1 cellular context compared by ENCODE assay signal in the genomic region with DNA sequence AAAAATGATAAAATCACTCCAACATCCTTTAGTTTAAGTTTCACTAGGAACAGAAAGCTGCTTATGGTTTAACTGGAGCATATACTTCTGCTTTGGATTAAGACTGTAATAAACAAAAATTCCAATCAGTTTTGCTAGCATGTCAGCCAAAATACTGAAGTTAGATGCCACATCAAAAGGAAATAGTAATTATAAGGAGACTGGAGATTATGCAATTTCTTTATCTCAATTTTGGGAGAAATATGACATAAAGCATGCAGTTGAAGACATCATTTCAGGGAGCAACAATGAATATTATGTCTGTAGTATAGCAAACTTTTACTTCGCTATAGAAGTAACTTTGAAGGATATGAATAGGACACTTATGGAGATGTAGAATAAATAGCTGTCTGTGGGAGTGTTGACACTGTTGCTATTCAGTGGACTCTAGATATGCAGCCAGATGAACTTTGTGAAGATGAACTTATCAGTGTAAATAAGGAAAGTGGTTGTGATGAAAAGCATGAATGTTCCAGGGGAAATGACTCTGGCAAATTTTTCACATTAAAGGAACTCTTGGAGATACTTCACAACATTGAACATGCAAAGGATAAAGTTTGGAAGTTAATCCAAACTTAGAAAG.
TF ChIP-seq lines count a peak whose summit lies in the region.

No MANE protein-coding gene starts in this region.

TF ChIP-seq in HepG2, 621 proteins besides CTCF, POLR2A, EP300 and RAD21 (continued from another document and continues in another):
- TF ChIP-seq, protein P1, sequence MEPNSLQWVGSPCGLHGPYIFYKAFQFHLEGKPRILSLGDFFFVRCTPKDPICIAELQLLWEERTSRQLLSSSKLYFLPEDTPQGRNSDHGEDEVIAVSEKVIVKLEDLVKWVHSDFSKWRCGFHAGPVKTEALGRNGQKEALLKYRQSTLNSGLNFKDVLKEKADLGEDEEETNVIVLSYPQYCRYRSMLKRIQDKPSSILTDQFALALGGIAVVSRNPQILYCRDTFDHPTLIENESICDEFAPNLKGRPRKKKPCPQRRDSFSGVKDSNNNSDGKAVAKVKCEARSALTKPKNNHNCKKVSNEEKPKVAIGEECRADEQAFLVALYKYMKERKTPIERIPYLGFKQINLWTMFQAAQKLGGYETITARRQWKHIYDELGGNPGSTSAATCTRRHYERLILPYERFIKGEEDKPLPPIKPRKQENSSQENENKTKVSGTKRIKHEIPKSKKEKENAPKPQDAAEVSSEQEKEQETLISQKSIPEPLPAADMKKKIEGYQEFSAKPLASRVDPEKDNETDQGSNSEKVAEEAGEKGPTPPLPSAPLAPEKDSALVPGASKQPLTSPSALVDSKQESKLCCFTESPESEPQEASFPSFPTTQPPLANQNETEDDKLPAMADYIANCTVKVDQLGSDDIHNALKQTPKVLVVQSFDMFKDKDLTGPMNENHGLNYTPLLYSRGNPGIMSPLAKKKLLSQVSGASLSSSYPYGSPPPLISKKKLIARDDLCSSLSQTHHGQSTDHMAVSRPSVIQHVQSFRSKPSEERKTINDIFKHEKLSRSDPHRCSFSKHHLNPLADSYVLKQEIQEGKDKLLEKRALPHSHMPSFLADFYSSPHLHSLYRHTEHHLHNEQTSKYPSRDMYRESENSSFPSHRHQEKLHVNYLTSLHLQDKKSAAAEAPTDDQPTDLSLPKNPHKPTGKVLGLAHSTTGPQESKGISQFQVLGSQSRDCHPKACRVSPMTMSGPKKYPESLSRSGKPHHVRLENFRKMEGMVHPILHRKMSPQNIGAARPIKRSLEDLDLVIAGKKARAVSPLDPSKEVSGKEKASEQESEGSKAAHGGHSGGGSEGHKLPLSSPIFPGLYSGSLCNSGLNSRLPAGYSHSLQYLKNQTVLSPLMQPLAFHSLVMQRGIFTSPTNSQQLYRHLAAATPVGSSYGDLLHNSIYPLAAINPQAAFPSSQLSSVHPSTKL (CRISPR knock-in tag; IDR thresholded peaks at IDR 0.05) = peak; percentile 97
- 0 out of 2 replicates have a peak, but pooled peaks have one; percentile 43 for TF ChIP-seq JUNB (CRISPR knock-in tag; IDR thresholded peaks at IDR 0.05; ENCODE audit: borderline replicate concordance)
- peak; percentile 31; the same call in 1 of the 2 replicates for TF ChIP-seq KLF12 (CRISPR knock-in tag; IDR thresholded peaks at IDR 0.05; ENCODE audit: borderline replicate concordance)
- TF ChIP-seq NFE2 (CRISPR knock-in tag; IDR thresholded peaks at IDR 0.05) = peak; percentile 34; the same call in 1 of the 2 replicates
- TF ChIP-seq RCOR2 (CRISPR knock-in tag; IDR thresholded peaks at IDR 0.05) = peak; percentile 84; the same call in 1 of the 2 replicates
- TF ChIP-seq IRF2 (CRISPR knock-in tag; IDR thresholded peaks at IDR 0.05) = peak; percentile 67; the same call in 1 of the 2 replicates
- TF ChIP-seq NCOA2 (CRISPR knock-in tag; IDR thresholded peaks at IDR 0.05) = peak; percentile 90
- TF ChIP-seq KLF15 (CRISPR knock-in tag; IDR thresholded peaks at IDR 0.05; ENCODE audit: borderline replicate concordance) = no peak
- TF ChIP-seq SP5 (CRISPR knock-in tag; IDR thresholded peaks at IDR 0.05; ENCODE audit: borderline replicate concordance, low read depth) = 0 out of 2 replicates have a peak, but pooled peaks have one; percentile 21
- TF ChIP-seq SAFB2 (CRISPR knock-in tag; IDR thresholded peaks at IDR 0.05; ENCODE audit: borderline replicate concordance, low read depth) = no peak
- 0 out of 2 replicates have a peak, but pooled peaks have one; percentile 13 for TF ChIP-seq GFI1 (CRISPR knock-in tag; IDR thresholded peaks at IDR 0.05; ENCODE audit: borderline replicate concordance)
- peak; percentile 88 for TF ChIP-seq TEAD3 (CRISPR knock-in tag; optimal IDR thresholded peaks at IDR 0.05; ENCODE audit: borderline replicate concordance)
- TF ChIP-seq, protein P2, sequence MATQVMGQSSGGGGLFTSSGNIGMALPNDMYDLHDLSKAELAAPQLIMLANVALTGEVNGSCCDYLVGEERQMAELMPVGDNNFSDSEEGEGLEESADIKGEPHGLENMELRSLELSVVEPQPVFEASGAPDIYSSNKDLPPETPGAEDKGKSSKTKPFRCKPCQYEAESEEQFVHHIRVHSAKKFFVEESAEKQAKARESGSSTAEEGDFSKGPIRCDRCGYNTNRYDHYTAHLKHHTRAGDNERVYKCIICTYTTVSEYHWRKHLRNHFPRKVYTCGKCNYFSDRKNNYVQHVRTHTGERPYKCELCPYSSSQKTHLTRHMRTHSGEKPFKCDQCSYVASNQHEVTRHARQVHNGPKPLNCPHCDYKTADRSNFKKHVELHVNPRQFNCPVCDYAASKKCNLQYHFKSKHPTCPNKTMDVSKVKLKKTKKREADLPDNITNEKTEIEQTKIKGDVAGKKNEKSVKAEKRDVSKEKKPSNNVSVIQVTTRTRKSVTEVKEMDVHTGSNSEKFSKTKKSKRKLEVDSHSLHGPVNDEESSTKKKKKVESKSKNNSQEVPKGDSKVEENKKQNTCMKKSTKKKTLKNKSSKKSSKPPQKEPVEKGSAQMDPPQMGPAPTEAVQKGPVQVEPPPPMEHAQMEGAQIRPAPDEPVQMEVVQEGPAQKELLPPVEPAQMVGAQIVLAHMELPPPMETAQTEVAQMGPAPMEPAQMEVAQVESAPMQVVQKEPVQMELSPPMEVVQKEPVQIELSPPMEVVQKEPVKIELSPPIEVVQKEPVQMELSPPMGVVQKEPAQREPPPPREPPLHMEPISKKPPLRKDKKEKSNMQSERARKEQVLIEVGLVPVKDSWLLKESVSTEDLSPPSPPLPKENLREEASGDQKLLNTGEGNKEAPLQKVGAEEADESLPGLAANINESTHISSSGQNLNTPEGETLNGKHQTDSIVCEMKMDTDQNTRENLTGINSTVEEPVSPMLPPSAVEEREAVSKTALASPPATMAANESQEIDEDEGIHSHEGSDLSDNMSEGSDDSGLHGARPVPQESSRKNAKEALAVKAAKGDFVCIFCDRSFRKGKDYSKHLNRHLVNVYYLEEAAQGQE (IDR thresholded peaks at IDR 0.05; ENCODE audit: borderline replicate concordance in 1 of 2, low read depth in 1 of 2, low read length in 2 of 2) = peak in 1 of 2 experiments; percentile 40; a peak in 1 of 4 replicates
- TF ChIP-seq, protein P3, sequence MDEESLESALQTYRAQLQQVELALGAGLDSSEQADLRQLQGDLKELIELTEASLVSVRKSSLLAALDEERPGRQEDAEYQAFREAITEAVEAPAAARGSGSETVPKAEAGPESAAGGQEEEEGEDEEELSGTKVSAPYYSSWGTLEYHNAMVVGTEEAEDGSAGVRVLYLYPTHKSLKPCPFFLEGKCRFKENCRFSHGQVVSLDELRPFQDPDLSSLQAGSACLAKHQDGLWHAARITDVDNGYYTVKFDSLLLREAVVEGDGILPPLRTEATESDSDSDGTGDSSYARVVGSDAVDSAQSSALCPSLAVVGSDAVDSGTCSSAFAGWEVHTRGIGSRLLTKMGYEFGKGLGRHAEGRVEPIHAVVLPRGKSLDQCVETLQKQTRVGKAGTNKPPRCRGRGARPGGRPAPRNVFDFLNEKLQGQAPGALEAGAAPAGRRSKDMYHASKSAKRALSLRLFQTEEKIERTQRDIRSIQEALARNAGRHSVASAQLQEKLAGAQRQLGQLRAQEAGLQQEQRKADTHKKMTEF (CRISPR knock-in tag; IDR thresholded peaks at IDR 0.05) = peak; percentile 55; the same call in 1 of the 2 replicates
- TF ChIP-seq MEF2D (CRISPR knock-in tag; IDR thresholded peaks at IDR 0.05) = 0 out of 2 replicates have a peak, but pooled peaks have one; percentile 54
- peak; percentile 78 for TF ChIP-seq MED1 (CRISPR knock-in tag; IDR thresholded peaks at IDR 0.05)
- TF ChIP-seq CREB1 (IDR thresholded peaks at IDR 0.05) = 0 out of 2 replicates have a peak, but pooled peaks have one; percentile 2
- TF ChIP-seq CREB1 (CRISPR knock-in tag; IDR thresholded peaks at IDR 0.05) = peak; percentile 64; the same call in 1 of the 2 replicates
- peak; percentile 64 for TF ChIP-seq ASH2L (IDR thresholded peaks at IDR 0.05; ENCODE audit: insufficient read length, low read depth, low read length)
- no peak for TF ChIP-seq ZNF761 (CRISPR knock-in tag; conservative IDR thresholded peaks at IDR 0.05)
- TF ChIP-seq NFKBIZ (CRISPR knock-in tag; IDR thresholded peaks at IDR 0.05) = peak; percentile 48; the same call in 1 of the 2 replicates
- peak; percentile 98 for TF ChIP-seq FOXA3 (CRISPR knock-in tag; IDR thresholded peaks at IDR 0.05)
- peak; percentile 98 for TF ChIP-seq ISL2 (CRISPR knock-in tag; IDR thresholded peaks at IDR 0.05)
- TF ChIP-seq SALL1 (CRISPR knock-in tag; IDR thresholded peaks at IDR 0.05) = peak; percentile 77; the same call in 1 of the 2 replicates
- TF ChIP-seq, protein P4, sequence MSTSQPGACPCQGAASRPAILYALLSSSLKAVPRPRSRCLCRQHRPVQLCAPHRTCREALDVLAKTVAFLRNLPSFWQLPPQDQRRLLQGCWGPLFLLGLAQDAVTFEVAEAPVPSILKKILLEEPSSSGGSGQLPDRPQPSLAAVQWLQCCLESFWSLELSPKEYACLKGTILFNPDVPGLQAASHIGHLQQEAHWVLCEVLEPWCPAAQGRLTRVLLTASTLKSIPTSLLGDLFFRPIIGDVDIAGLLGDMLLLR (CRISPR knock-in tag; IDR thresholded peaks at IDR 0.05) = no peak
- TF ChIP-seq SOX6 (IDR thresholded peaks at IDR 0.05) = no peak
- peak; percentile 69 for TF ChIP-seq SOX6 (CRISPR knock-in tag; IDR thresholded peaks at IDR 0.05)
- TF ChIP-seq FOXO1 (CRISPR knock-in tag; IDR thresholded peaks at IDR 0.05) = peak; percentile 89
- TF ChIP-seq, protein P5, sequence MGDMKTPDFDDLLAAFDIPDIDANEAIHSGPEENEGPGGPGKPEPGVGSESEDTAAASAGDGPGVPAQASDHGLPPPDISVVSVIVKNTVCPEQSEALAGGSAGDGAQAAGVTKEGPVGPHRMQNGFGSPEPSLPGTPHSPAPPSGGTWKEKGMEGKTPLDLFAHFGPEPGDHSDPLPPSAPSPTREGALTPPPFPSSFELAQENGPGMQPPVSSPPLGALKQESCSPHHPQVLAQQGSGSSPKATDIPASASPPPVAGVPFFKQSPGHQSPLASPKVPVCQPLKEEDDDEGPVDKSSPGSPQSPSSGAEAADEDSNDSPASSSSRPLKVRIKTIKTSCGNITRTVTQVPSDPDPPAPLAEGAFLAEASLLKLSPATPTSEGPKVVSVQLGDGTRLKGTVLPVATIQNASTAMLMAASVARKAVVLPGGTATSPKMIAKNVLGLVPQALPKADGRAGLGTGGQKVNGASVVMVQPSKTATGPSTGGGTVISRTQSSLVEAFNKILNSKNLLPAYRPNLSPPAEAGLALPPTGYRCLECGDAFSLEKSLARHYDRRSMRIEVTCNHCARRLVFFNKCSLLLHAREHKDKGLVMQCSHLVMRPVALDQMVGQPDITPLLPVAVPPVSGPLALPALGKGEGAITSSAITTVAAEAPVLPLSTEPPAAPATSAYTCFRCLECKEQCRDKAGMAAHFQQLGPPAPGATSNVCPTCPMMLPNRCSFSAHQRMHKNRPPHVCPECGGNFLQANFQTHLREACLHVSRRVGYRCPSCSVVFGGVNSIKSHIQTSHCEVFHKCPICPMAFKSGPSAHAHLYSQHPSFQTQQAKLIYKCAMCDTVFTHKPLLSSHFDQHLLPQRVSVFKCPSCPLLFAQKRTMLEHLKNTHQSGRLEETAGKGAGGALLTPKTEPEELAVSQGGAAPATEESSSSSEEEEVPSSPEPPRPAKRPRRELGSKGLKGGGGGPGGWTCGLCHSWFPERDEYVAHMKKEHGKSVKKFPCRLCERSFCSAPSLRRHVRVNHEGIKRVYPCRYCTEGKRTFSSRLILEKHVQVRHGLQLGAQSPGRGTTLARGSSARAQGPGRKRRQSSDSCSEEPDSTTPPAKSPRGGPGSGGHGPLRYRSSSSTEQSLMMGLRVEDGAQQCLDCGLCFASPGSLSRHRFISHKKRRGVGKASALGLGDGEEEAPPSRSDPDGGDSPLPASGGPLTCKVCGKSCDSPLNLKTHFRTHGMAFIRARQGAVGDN (CRISPR knock-in tag; IDR thresholded peaks at IDR 0.05) = no peak
- TF ChIP-seq SIN3B (IDR thresholded peaks at IDR 0.05; ENCODE audit: low read length) = no peak
- peak; percentile 79; the same call in 1 of the 2 replicates for TF ChIP-seq ZNF614 (CRISPR knock-in tag; IDR thresholded peaks at IDR 0.05; ENCODE audit: borderline replicate concordance)
- peak; percentile 74; the same call in 1 of the 2 replicates for TF ChIP-seq TBX3 (IDR thresholded peaks at IDR 0.05; ENCODE audit: borderline replicate concordance)
- peak; percentile 92 for TF ChIP-seq GATAD2A (CRISPR knock-in tag; IDR thresholded peaks at IDR 0.05)
- peak; percentile 96; the same call in 1 of the 2 replicates for TF ChIP-seq ZBTB20 (CRISPR knock-in tag; IDR thresholded peaks at IDR 0.05; ENCODE audit: borderline replicate concordance, low read depth)
- TF ChIP-seq SKI (IDR thresholded peaks at IDR 0.05; ENCODE audit: partially characterized antibody) = peak; percentile 82
- peak; percentile 89; the same call in 1 of the 2 replicates for TF ChIP-seq NKX3-1 (CRISPR knock-in tag; IDR thresholded peaks at IDR 0.05)
- peak; percentile 76; the same call in 1 of the 2 replicates for TF ChIP-seq ETV5 (CRISPR knock-in tag; IDR thresholded peaks at IDR 0.05; ENCODE audit: borderline replicate concordance)
- TF ChIP-seq ZNF772 (CRISPR knock-in tag; IDR thresholded peaks at IDR 0.05) = no peak
- peak; percentile 84 for TF ChIP-seq RXRB (CRISPR knock-in tag; IDR thresholded peaks at IDR 0.05; ENCODE audit: borderline replicate concordance)
- TF ChIP-seq ZNF251 (CRISPR knock-in tag; IDR thresholded peaks at IDR 0.05) = no peak
- peak; percentile 93 for TF ChIP-seq HMG20A (CRISPR knock-in tag; IDR thresholded peaks at IDR 0.05; ENCODE audit: borderline replicate concordance)
- TF ChIP-seq RARA (CRISPR knock-in tag; IDR thresholded peaks at IDR 0.05) = peak; percentile 90
- TF ChIP-seq PHF21A (CRISPR knock-in tag; IDR thresholded peaks at IDR 0.05) = peak; percentile 30; the same call in 1 of the 2 replicates
- TF ChIP-seq PHF20 (CRISPR knock-in tag; IDR thresholded peaks at IDR 0.05) = no peak
- TF ChIP-seq SOX5 (CRISPR knock-in tag; IDR thresholded peaks at IDR 0.05; ENCODE audit: borderline replicate concordance) = peak; percentile 75; the same call in 1 of the 2 replicates
- peak; percentile 38; the same call in 1 of the 2 replicates for TF ChIP-seq ZNF205 (CRISPR knock-in tag; IDR thresholded peaks at IDR 0.05)
- peak; percentile 85 for TF ChIP-seq FOXK2 (IDR thresholded peaks at IDR 0.05)
- TF ChIP-seq, protein P6, sequence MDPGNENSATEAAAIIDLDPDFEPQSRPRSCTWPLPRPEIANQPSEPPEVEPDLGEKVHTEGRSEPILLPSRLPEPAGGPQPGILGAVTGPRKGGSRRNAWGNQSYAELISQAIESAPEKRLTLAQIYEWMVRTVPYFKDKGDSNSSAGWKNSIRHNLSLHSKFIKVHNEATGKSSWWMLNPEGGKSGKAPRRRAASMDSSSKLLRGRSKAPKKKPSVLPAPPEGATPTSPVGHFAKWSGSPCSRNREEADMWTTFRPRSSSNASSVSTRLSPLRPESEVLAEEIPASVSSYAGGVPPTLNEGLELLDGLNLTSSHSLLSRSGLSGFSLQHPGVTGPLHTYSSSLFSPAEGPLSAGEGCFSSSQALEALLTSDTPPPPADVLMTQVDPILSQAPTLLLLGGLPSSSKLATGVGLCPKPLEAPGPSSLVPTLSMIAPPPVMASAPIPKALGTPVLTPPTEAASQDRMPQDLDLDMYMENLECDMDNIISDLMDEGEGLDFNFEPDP (CRISPR knock-in tag; conservative IDR thresholded peaks at IDR 0.05) = no peak
- TF ChIP-seq ZSCAN29 (CRISPR knock-in tag; conservative IDR thresholded peaks at IDR 0.05) = 0 out of 2 replicates have a peak, but pooled peaks have one; percentile 16
- TF ChIP-seq, protein P7, sequence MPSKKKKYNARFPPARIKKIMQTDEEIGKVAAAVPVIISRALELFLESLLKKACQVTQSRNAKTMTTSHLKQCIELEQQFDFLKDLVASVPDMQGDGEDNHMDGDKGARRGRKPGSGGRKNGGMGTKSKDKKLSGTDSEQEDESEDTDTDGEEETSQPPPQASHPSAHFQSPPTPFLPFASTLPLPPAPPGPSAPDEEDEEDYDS (CRISPR knock-in tag; IDR thresholded peaks at IDR 0.05) = peak; percentile 18; the same call in 1 of the 2 replicates
- peak; percentile 83 for TF ChIP-seq TBX2 (CRISPR knock-in tag; IDR thresholded peaks at IDR 0.05; ENCODE audit: borderline replicate concordance)
